10 cellular contexts compared by ENCODE assay signal in genomic region chr5:82676663-82677062, GRCh38.
A peak's percentile ranks its signal among the peaks of the same experiment; 100 is the strongest.
DNase-seq lines count a peak whose midpoint lies in the region; ATAC-seq and TF ChIP-seq lines count a peak whose summit lies in the region.
"Had no signal": no experiment of that assay in that cellular context is flagged by ENCODE, and none has a peak within 500 bp of the region (broad histone marks: within the 10 kb centered on the region; RNA-seq: fewer than 3 reads in every experiment).

No MANE protein-coding gene starts in this region.

- CTCF ChIA-PET in activated CD8-positive, alpha-beta T cell treated with anti-CD3 and anti-CD28 coated beads, Interleukin-2, amount 10 ng/mL, durations not matched to agents 7 days and 5 days (lab: Charles Lee) = no interaction called here
- CTCF ChIA-PET in HEK293T (lab: Yijun Ruan, JAX) = no interaction called here

- peaks cover 74% of the 10 kb centered on the region for H3K9me3 Mint-ChIP-seq in activated CD8-positive, alpha-beta T cell treated with anti-CD3 and anti-CD28 coated beads, Interleukin-2, amount 10 ng/mL, durations not matched to agents 7 days and 5 days (ENCODE audit: insufficient read depth)

- ATAC-seq in GM19035 (IDR thresholded peaks at IDR 0.05; ENCODE audit: unreplicated experiment) (peak; percentile 69), HG02973 (IDR thresholded peaks at IDR 0.05; ENCODE audit: unreplicated experiment) (peak; percentile 76)
- peak; percentile 95 for ATAC-seq in activated CD8-positive, alpha-beta T cell treated with anti-CD3 and anti-CD28 coated beads, Interleukin-2, amount 10 ng/mL, durations not matched to agents 7 days and 5 days

- H3K27me3 Mint-ChIP-seq in activated CD8-positive, alpha-beta T cell treated with anti-CD3 and anti-CD28 coated beads, Interleukin-2, amount 10 ng/mL, durations not matched to agents 7 days and 5 days (ENCODE audit: low read depth) = peaks cover 4% of the 10 kb centered on the region

- peaks cover 48% of the 10 kb centered on the region for H3K4me1 Mint-ChIP-seq in activated CD8-positive, alpha-beta T cell treated with anti-CD3 and anti-CD28 coated beads, Interleukin-2, amount 10 ng/mL, durations not matched to agents 7 days and 5 days (ENCODE audit: low read depth)

- peaks cover 72% of the 10 kb centered on the region for H3K36me3 Mint-ChIP-seq in activated CD8-positive, alpha-beta T cell treated with anti-CD3 and anti-CD28 coated beads, Interleukin-2, amount 10 ng/mL, durations not matched to agents 7 days and 5 days (ENCODE audit: low read depth)

- POLR2A ChIA-PET in activated CD8-positive, alpha-beta T cell treated with anti-CD3 and anti-CD28 coated beads, Interleukin-2, amount 10 ng/mL, durations not matched to agents 7 days and 5 days (lab: Charles Lee) = interaction anchor here (0.7 kb wide), 1 partner anchor 890 kb away, joined by 3 read pairs; no protein-coding TSS in a partner anchor
- POLR2A ChIA-PET in HEK293T (lab: Yijun Ruan, JAX) = no interaction called here

- peak; percentile 36 for DNase-seq in CMK (ENCODE audit: low read depth)
- peak; percentile 61 for DNase-seq in activated CD8-positive, alpha-beta T cell treated with anti-CD3 and anti-CD28 coated beads, Interleukin-2, amount 10 ng/mL, durations not matched to agents 7 days and 5 days
- DNase-seq in HEK293T (ENCODE audit: extremely low spot score) = no peak
- no peak for DNase-seq in ureter (ENCODE audit: low spot score)
- no peak for DNase-seq in HuH-7 (ENCODE audit: low spot score)
- DNase-seq in NCI-H345 treated with DMSO at 0.1 percent for 48 hours (lab: John Stamatoyannopoulos, UW; ENCODE audit: unreplicated experiment) = no peak
- DNase-seq: amniotic stem cell, Calu3 had no signal

- H3K4me3 Mint-ChIP-seq in activated CD8-positive, alpha-beta T cell treated with anti-CD3 and anti-CD28 coated beads, Interleukin-2, amount 10 ng/mL, durations not matched to agents 7 days and 5 days = peak overlapping the region; percentile 45

- peak overlapping the region; percentile 86 for H3K27ac Mint-ChIP-seq in activated CD8-positive, alpha-beta T cell treated with anti-CD3 and anti-CD28 coated beads, Interleukin-2, amount 10 ng/mL, durations not matched to agents 7 days and 5 days

TF ChIP-seq in HEK293T, 16 proteins besides CTCF, POLR2A, EP300 and RAD21:
- no peak for TF ChIP-seq SUZ12 (IDR thresholded peaks at IDR 0.05)
- no peak for TF ChIP-seq TARDBP (IDR thresholded peaks at IDR 0.05)
- TF ChIP-seq ZNF384 (IDR thresholded peaks at IDR 0.05) = no peak
- TF ChIP-seq BHLHE40 (IDR thresholded peaks at IDR 0.05; ENCODE audit: borderline replicate concordance) = no peak
- TF ChIP-seq ELF4 (IDR thresholded peaks at IDR 0.05) = no peak

Comparison
In these comparisons a context has a peak if more than half of its experiments do, and no peak if none do; other contexts are left out.
1. DNase-seq: peak in CMK (single experiment) and activated CD8-positive, alpha-beta T cell treated with anti-CD3 and anti-CD28 coated beads, Interleukin-2, amount 10 ng/mL, durations not matched to agents 7 days and 5 days (single experiment); none in HEK293T (single experiment), ureter (single experiment), HuH-7 (single experiment) and NCI-H345 treated with DMSO at 0.1 percent for 48 hours (single experiment).
2. Peak in every context shown above with its lines, with median percentiles within 50 percentile points of each other: ATAC-seq.